ENCODE assay signal across 16 cellular contexts in the genomic region with DNA sequence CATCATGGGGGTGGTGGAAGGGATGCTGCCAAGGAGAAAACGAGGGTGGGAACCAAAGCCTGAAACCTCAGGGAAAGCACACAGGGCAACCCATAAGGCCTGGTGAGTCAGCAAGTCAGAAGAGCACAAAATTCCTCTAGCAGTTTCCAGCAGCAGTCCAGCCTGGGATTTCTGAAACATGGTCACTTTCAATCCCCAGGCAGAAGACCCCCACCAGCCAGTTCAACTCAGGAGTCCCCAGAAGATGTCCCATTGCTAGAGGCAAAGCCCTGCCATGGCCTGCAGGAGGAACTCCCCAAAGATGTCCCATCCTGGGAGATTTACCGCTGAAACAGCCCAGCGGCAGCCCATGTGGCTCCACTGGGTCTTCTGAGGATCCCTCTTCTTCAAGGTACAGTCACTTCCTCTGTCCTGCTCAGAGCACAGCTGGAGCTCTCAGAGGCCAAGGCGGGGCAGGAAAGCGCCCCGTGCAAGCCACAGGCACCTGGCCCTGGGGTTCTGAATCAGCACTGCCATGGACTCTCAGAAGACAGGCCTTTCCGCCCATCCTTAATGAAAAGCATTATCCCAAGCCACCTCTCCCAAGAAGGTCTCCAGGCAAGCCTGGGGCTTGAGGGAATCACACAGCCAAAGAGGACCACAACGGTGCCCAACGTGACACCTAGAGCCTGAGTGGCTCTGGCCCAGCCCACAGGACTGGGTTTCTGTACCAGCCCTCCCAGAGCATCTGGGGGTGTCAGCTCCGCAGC.
DNase-seq lines count a peak whose midpoint lies in the region; ATAC-seq and TF ChIP-seq lines count a peak whose summit lies in the region.
"Had no signal": no experiment of that assay in that cellular context is flagged by ENCODE, and none has a peak within 500 bp of the region (broad histone marks: within the 10 kb centered on the region; RNA-seq: fewer than 3 reads in every experiment).

No MANE protein-coding gene starts in this region.

- H3K4me3 ChIP-seq in NB4 (ENCODE audit: low read depth, low read length) (no peak overlapping the region), upper lobe of right lung (no peak overlapping the region)
- H3K4me3 ChIP-seq: K562, SK-N-MC had no signal

- no peaks in the 10 kb centered on the region for H3K27me3 ChIP-seq in upper lobe of right lung

- peaks cover 1% of the 10 kb centered on the region for H3K4me1 Mint-ChIP-seq in type B pancreatic cell (ENCODE audit: unreplicated experiment)

- H3K36me3 Mint-ChIP-seq in type B pancreatic cell = no peaks in the 10 kb centered on the region

- TF ChIP-seq CTCF in NB4 (IDR thresholded peaks at IDR 0.05; ENCODE audit: low read depth, low read length) (no peak), upper lobe of right lung (IDR thresholded peaks at IDR 0.05) (no peak), type B pancreatic cell (conservative IDR thresholded peaks at IDR 0.05) (no peak)

- no peaks in the 10 kb centered on the region for H3K36me3 ChIP-seq in upper lobe of right lung

- ATAC-seq in left ventricle myocardium superior (no peak), upper lobe of right lung (no peak), HG03521 (IDR thresholded peaks at IDR 0.05; ENCODE audit: unreplicated experiment) (no peak)
- ATAC-seq: K562 had no signal

- H3K27me3 Mint-ChIP-seq in type B pancreatic cell = no peaks in the 10 kb centered on the region

- H3K27ac ChIP-seq in upper lobe of right lung = no peak overlapping the region
- H3K27ac ChIP-seq: SK-N-MC had no signal

- no peak overlapping the region for H3K27ac Mint-ChIP-seq in type B pancreatic cell

- intact Hi-C loops in cardiac septum (cut with DNase I) (no loop called here), left ventricle myocardium superior (cut with micrococcal nuclease) (no loop called here), posterior vena cava (cut with DNase I) (no loop called here), upper lobe of right lung (cut with DNase I) (no loop called here)

- no peaks in the 10 kb centered on the region for H3K4me1 ChIP-seq in upper lobe of right lung

- H3K9me3 ChIP-seq in upper lobe of right lung = no peaks in the 10 kb centered on the region

- H3K9me3 Mint-ChIP-seq in type B pancreatic cell = no peaks in the 10 kb centered on the region

- no peak overlapping the region for H3K4me3 Mint-ChIP-seq in type B pancreatic cell

- DNase-seq in cardiac septum (ENCODE audit: low spot score) (peak; percentile 70), left ventricle myocardium superior (no peak), NB4 (ENCODE audit: low read depth) (peak; percentile 65), posterior vena cava (ENCODE audit: low spot score) (peak; percentile 70), upper lobe of right lung (peak; percentile 53), type B pancreatic cell (ENCODE audit: extremely low spot score, unreplicated experiment) (no peak)
- DNase-seq in activated naive CD4-positive, alpha-beta T cell treated with anti-CD3 and anti-CD28 coated beads, Interleukin-2, amount 50 U/mL, for 16 hours = no peak
- DNase-seq: COR-L47, DMS153, GOT3, NCI-H1092 treated with DMSO at 0.1 percent for 48 hours, NCI-H524 treated with DMSO at 0.1 percent for 48 hours, Right ventricle myocardium superior had no signal

- TF ChIP-seq POLR2A in NB4 (IDR thresholded peaks at IDR 0.05; ENCODE audit: extremely low read depth, insufficient read length) = no peak

Comparison
In these comparisons a context has a peak if more than half of its experiments do, and no peak if none do; other contexts are left out.
1. DNase-seq: peak in cardiac septum (single experiment), NB4 (single experiment), posterior vena cava (single experiment) and upper lobe of right lung (single experiment); none in left ventricle myocardium superior (single experiment), type B pancreatic cell (single experiment) and activated naive CD4-positive, alpha-beta T cell treated with anti-CD3 and anti-CD28 coated beads, Interleukin-2, amount 50 U/mL, for 16 hours (single experiment).